Comparison of ENCODE assay signal across 8 cellular contexts in the genomic region with DNA sequence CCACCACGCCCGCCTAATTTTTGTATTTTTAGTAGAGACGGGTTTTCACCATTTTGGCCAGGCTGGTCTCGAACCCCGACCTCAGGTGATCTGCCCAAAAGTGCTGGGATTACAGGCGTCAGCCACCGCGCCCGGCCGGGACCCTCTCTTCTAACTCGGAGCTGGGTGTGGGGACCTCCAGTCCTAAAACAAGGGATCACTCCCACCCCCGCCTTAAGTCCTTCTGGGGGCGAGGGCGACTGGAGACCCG. TPM values are rescaled to one million over a fixed set of nuclear protein-coding genes. Genes with fewer than 3 reads are reported as not detected.
DNase-seq lines count a peak whose midpoint lies in the region; ATAC-seq and TF ChIP-seq lines count a peak whose summit lies in the region.
"Not testable (repeated sequence)": the region's sequence is repeated elsewhere in the genome, so short reads cannot be mapped to it uniquely, and the experiment has no call there.

No MANE protein-coding gene starts in this region.

- CTCF ChIA-PET in HEK293T (lab: Yijun Ruan, JAX): not testable (repeated sequence)

- POLR2A ChIA-PET in HEK293T (lab: Yijun Ruan, JAX): interaction anchor here (0.9 to 1.4 kb wide), 2 partner anchors 8 to 66 kb away, joined by 3 read pairs; no protein-coding TSS in a partner anchor

- not testable (repeated sequence) for H3K27me3 Mint-ChIP-seq in CD4-positive, CD25-positive, alpha-beta regulatory T cell; activated T-helper 1 cell treated with anti-CD3 and anti-CD28 coated beads, Interleukin-12 subunit alpha, Interleukin-12 subunit beta, Interleukin-2, Interleukin-4 antibody, amounts not matched to agents 30 ng/mL and 10 ng/mL and 1 ng/mL, durations not matched to agents 14 hours and 24 hours and 36 hours (ENCODE audit: insufficient read depth); dendritic cell treated with granulocyte-macrophage colony-stimulating factor and Interleukin-4, amounts not matched to agents 40 ng/mL and 50 ng/mL, for 4 days; nephron progenitor cell (ENCODE audit: low read depth, poor library complexity); stimulated activated naive CD8-positive, alpha-beta T cell treated with anti-CD3 and anti-CD28 coated beads, Interleukin-15, amount 100 ng/mL, for 72 hours

- peak in 1 of 2 donors; percentile 1 for ATAC-seq in CD4-positive, CD25-positive, alpha-beta regulatory T cell (ENCODE audit: low read depth in 2 of 2)
- peak; percentile 35 for ATAC-seq in stimulated activated naive CD8-positive, alpha-beta T cell treated with anti-CD3 and anti-CD28 coated beads, Interleukin-15, amount 100 ng/mL, for 72 hours

- DNase-seq in CD4-positive, CD25-positive, alpha-beta regulatory T cell; HEK293T (ENCODE audit: extremely low spot score); NT2/D1 (ENCODE audit: low read depth, low spot score); activated T-helper 1 cell treated with anti-CD3 and anti-CD28 coated beads, Interleukin-12 subunit alpha, Interleukin-12 subunit beta, Interleukin-2, Interleukin-4 antibody, amounts not matched to agents 30 ng/mL and 10 ng/mL and 1 ng/mL, durations not matched to agents 14 hours and 24 hours and 36 hours (ENCODE audit: low spot score); nephron progenitor cell; stimulated activated naive CD8-positive, alpha-beta T cell treated with anti-CD3 and anti-CD28 coated beads, Interleukin-15, amount 100 ng/mL, for 72 hours: not testable (repeated sequence)

- H3K4me3 ChIP-seq in CD4-positive, CD25-positive, alpha-beta regulatory T cell (ENCODE audit: low read depth, low read length): peak overlapping the region; percentile 76
- H3K4me3 ChIP-seq in NT2/D1 (ENCODE audit: insufficient read length, low read depth) (peak overlapping the region; percentile 99), iPS-15b (ENCODE audit: low read depth, low read length) (peak overlapping the region; percentile 84)

- H3K9ac ChIP-seq in NT2/D1 (ENCODE audit: insufficient read length, low read depth) (peak overlapping the region; percentile 99), iPS-15b (ENCODE audit: low read depth, low read length) (peak overlapping the region; percentile 88)

- H3K4me1 ChIP-seq in CD4-positive, CD25-positive, alpha-beta regulatory T cell (ENCODE audit: control insufficient read depth, insufficient read depth, low read length, poor library complexity, severe bottlenecking): peaks cover 44% of the 10 kb centered on the region
- peaks cover 11% of the 10 kb centered on the region for H3K4me1 ChIP-seq in NT2/D1 (ENCODE audit: insufficient read depth, insufficient read length)
- H3K4me1 ChIP-seq in iPS-15b (ENCODE audit: control insufficient read depth, insufficient read depth, low read length): peaks cover 14% of the 10 kb centered on the region

- intact Hi-C loops in activated T-helper 1 cell treated with anti-CD3 and anti-CD28 coated beads, Interleukin-12 subunit alpha, Interleukin-12 subunit beta, Interleukin-2, Interleukin-4 antibody, amounts not matched to agents 30 ng/mL and 10 ng/mL and 1 ng/mL, durations not matched to agents 14 hours and 24 hours and 36 hours (cut with micrococcal nuclease): loop anchor here (2.0 to 10.0 kb wide), 7 partner anchors 129 to 1645 kb away; partner anchors contain the start of genes ANGPTL6, CDC37, DNM2 and GET3
- intact Hi-C loops in dendritic cell treated with granulocyte-macrophage colony-stimulating factor and Interleukin-4, amounts not matched to agents 40 ng/mL and 50 ng/mL, for 4 days (cut with micrococcal nuclease): not testable (repeated sequence)

- not testable (repeated sequence) for H3K27me3 ChIP-seq in CD4-positive, CD25-positive, alpha-beta regulatory T cell (ENCODE audit: control insufficient read depth, insufficient read depth, low read length); NT2/D1 (ENCODE audit: insufficient read depth, insufficient read length); iPS-15b (ENCODE audit: control insufficient read depth, insufficient read depth, low read length)

- H3K27ac ChIP-seq in CD4-positive, CD25-positive, alpha-beta regulatory T cell (ENCODE audit: insufficient read depth, low read length, poor library complexity, severe bottlenecking): peak overlapping the region; percentile 99

- peak overlapping the region in 2 of 3 donors; percentile 89 to 96 for H3K27ac Mint-ChIP-seq in CD4-positive, CD25-positive, alpha-beta regulatory T cell
- H3K27ac Mint-ChIP-seq in activated T-helper 1 cell treated with anti-CD3 and anti-CD28 coated beads, Interleukin-12 subunit alpha, Interleukin-12 subunit beta, Interleukin-2, Interleukin-4 antibody, amounts not matched to agents 30 ng/mL and 10 ng/mL and 1 ng/mL, durations not matched to agents 14 hours and 24 hours and 36 hours: peak overlapping the region; percentile 99
- H3K27ac Mint-ChIP-seq in dendritic cell treated with granulocyte-macrophage colony-stimulating factor and Interleukin-4, amounts not matched to agents 40 ng/mL and 50 ng/mL, for 4 days: peak overlapping the region; percentile 98
- H3K27ac Mint-ChIP-seq in nephron progenitor cell: peak overlapping the region; percentile 98
- peak overlapping the region; percentile 97 to 98 for H3K27ac Mint-ChIP-seq in stimulated activated naive CD8-positive, alpha-beta T cell treated with anti-CD3 and anti-CD28 coated beads, Interleukin-15, amount 100 ng/mL, for 72 hours

- H3K9me3 ChIP-seq in CD4-positive, CD25-positive, alpha-beta regulatory T cell (ENCODE audit: control insufficient read depth in 2 of 2, low read length in 2 of 2); NT2/D1 (ENCODE audit: insufficient read depth, low read length); iPS-15b (ENCODE audit: control insufficient read depth, insufficient read depth, low read length): not testable (repeated sequence)

- peak overlapping the region; percentile 87 to 99 (median 94) for H3K4me3 Mint-ChIP-seq in CD4-positive, CD25-positive, alpha-beta regulatory T cell
- H3K4me3 Mint-ChIP-seq in activated T-helper 1 cell treated with anti-CD3 and anti-CD28 coated beads, Interleukin-12 subunit alpha, Interleukin-12 subunit beta, Interleukin-2, Interleukin-4 antibody, amounts not matched to agents 30 ng/mL and 10 ng/mL and 1 ng/mL, durations not matched to agents 14 hours and 24 hours and 36 hours: peak overlapping the region; percentile 98
- peak overlapping the region; percentile 96 for H3K4me3 Mint-ChIP-seq in dendritic cell treated with granulocyte-macrophage colony-stimulating factor and Interleukin-4, amounts not matched to agents 40 ng/mL and 50 ng/mL, for 4 days
- H3K4me3 Mint-ChIP-seq in nephron progenitor cell: peak overlapping the region; percentile 89
- H3K4me3 Mint-ChIP-seq in stimulated activated naive CD8-positive, alpha-beta T cell treated with anti-CD3 and anti-CD28 coated beads, Interleukin-15, amount 100 ng/mL, for 72 hours: peak overlapping the region; percentile 95 to 97

- H3K9me3 Mint-ChIP-seq in CD4-positive, CD25-positive, alpha-beta regulatory T cell; activated T-helper 1 cell treated with anti-CD3 and anti-CD28 coated beads, Interleukin-12 subunit alpha, Interleukin-12 subunit beta, Interleukin-2, Interleukin-4 antibody, amounts not matched to agents 30 ng/mL and 10 ng/mL and 1 ng/mL, durations not matched to agents 14 hours and 24 hours and 36 hours; dendritic cell treated with granulocyte-macrophage colony-stimulating factor and Interleukin-4, amounts not matched to agents 40 ng/mL and 50 ng/mL, for 4 days; nephron progenitor cell; stimulated activated naive CD8-positive, alpha-beta T cell treated with anti-CD3 and anti-CD28 coated beads, Interleukin-15, amount 100 ng/mL, for 72 hours: not testable (repeated sequence)

- not testable (repeated sequence) for H3K36me3 Mint-ChIP-seq in CD4-positive, CD25-positive, alpha-beta regulatory T cell
- peaks cover 24% of the 10 kb centered on the region for H3K36me3 Mint-ChIP-seq in activated T-helper 1 cell treated with anti-CD3 and anti-CD28 coated beads, Interleukin-12 subunit alpha, Interleukin-12 subunit beta, Interleukin-2, Interleukin-4 antibody, amounts not matched to agents 30 ng/mL and 10 ng/mL and 1 ng/mL, durations not matched to agents 14 hours and 24 hours and 36 hours (ENCODE audit: low read depth)
- H3K36me3 Mint-ChIP-seq in dendritic cell treated with granulocyte-macrophage colony-stimulating factor and Interleukin-4, amounts not matched to agents 40 ng/mL and 50 ng/mL, for 4 days (ENCODE audit: low read depth): peaks cover 43% of the 10 kb centered on the region
- peaks cover 23% of the 10 kb centered on the region for H3K36me3 Mint-ChIP-seq in nephron progenitor cell (ENCODE audit: low read depth)

- TF ChIP-seq CTCF in nephron progenitor cell (IDR thresholded peaks at IDR 0.05): not testable (repeated sequence)

- peaks cover 13 to 59% (median 34%) of the 10 kb centered on the region in 4 donors for H3K4me1 Mint-ChIP-seq in CD4-positive, CD25-positive, alpha-beta regulatory T cell
- peaks cover 42% of the 10 kb centered on the region for H3K4me1 Mint-ChIP-seq in activated T-helper 1 cell treated with anti-CD3 and anti-CD28 coated beads, Interleukin-12 subunit alpha, Interleukin-12 subunit beta, Interleukin-2, Interleukin-4 antibody, amounts not matched to agents 30 ng/mL and 10 ng/mL and 1 ng/mL, durations not matched to agents 14 hours and 24 hours and 36 hours (ENCODE audit: low read depth)
- peaks cover 31% of the 10 kb centered on the region for H3K4me1 Mint-ChIP-seq in dendritic cell treated with granulocyte-macrophage colony-stimulating factor and Interleukin-4, amounts not matched to agents 40 ng/mL and 50 ng/mL, for 4 days (ENCODE audit: low read depth)
- peaks cover 47% of the 10 kb centered on the region for H3K4me1 Mint-ChIP-seq in nephron progenitor cell
- peaks cover 63% of the 10 kb centered on the region for H3K4me1 Mint-ChIP-seq in stimulated activated naive CD8-positive, alpha-beta T cell treated with anti-CD3 and anti-CD28 coated beads, Interleukin-15, amount 100 ng/mL, for 72 hours

- H3K36me3 ChIP-seq in CD4-positive, CD25-positive, alpha-beta regulatory T cell (ENCODE audit: control insufficient read depth, insufficient read depth, low read length): not testable (repeated sequence)
- H3K36me3 ChIP-seq in NT2/D1 (ENCODE audit: insufficient read depth, insufficient read length, low read length) (peaks cover 32% of the 10 kb centered on the region), iPS-15b (ENCODE audit: control insufficient read depth, insufficient read depth, low read length) (peaks cover 10% of the 10 kb centered on the region)

RNA-seq across cellular contexts. Expression of gene LDLR, which starts 0.7 kb away (rescaled TPM):
- total RNA-seq in CD4-positive, CD25-positive, alpha-beta regulatory T cell: 108 TPM
- polyA plus RNA-seq in CD4-positive, CD25-positive, alpha-beta regulatory T cell: 10 to 100 TPM in 2 of 4 donors, 1 to 10 TPM in 2; 5.1 to 12.7 (median 10.2) TPM
- 115 and 117 TPM in 2 replicates for total RNA-seq in activated T-helper 1 cell treated with anti-CD3 and anti-CD28 coated beads, Interleukin-12 subunit alpha, Interleukin-12 subunit beta, Interleukin-2, Interleukin-4 antibody, amounts not matched to agents 30 ng/mL and 10 ng/mL and 1 ng/mL, durations not matched to agents 14 hours and 24 hours and 36 hours
